Comparison of ENCODE assay signal across 15 cellular contexts in the genomic region with DNA sequence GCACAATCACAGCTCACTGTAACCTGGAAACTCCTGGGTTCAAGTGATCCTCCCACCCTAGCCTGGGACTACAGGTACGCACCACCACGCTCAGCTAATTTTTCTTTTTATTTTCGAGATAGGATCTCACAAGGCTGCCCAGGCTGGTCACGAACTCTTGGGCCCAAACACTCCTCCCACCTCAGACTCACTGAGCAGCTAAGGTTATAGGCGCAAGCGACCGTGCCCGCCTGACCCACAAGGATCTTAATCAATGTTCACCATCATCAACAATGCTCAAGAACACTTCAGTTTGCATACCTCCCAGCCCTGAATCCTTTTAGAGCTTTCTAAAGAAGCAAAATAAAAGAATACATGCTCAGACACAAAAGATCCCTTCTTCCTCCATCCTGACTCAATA. TPM values are rescaled to one million over a fixed set of nuclear protein-coding genes. Genes with fewer than 3 reads are reported as not detected.
A peak's percentile ranks its signal among the peaks of the same experiment; 100 is the strongest.
DNase-seq lines count a peak whose midpoint lies in the region; ATAC-seq and TF ChIP-seq lines count a peak whose summit lies in the region.
"Had no signal": no experiment of that assay in that cellular context is flagged by ENCODE, and none has a peak within 500 bp of the region (broad histone marks: within the 10 kb centered on the region; RNA-seq: fewer than 3 reads in every experiment).

No MANE protein-coding gene starts in this region.

- H3K9me3 Mint-ChIP-seq in Caco-2 (ENCODE audit: unreplicated experiment) (no peaks in the 10 kb centered on the region), HFFc6 (no peaks in the 10 kb centered on the region), endodermal cell (no peaks in the 10 kb centered on the region)

- TF ChIP-seq CTCF in Caco-2 (IDR thresholded peaks at IDR 0.05; ENCODE audit: insufficient read depth in 1 of 2, low read depth in 1 of 2, low read length in 1 of 2, severe bottlenecking in 1 of 2, unreplicated experiment in 1 of 2) (no peak), HFFc6 (IDR thresholded peaks at IDR 0.05) (no peak), endodermal cell (conservative IDR thresholded peaks at IDR 0.05) (no peak), osteoblast (IDR thresholded peaks at IDR 0.05; ENCODE audit: extremely low read depth, low read depth, low read length) (no peak)

- no peaks in the 10 kb centered on the region; the same call in none of the 2 replicates for H3K36me3 ChIP-seq in Caco-2 (ENCODE audit: control insufficient read depth, insufficient read depth, low read length)
- H3K36me3 ChIP-seq in endodermal cell (ENCODE audit: control insufficient read depth, insufficient read depth, low read length) = peaks cover 66% of the 10 kb centered on the region
- peaks cover 29% of the 10 kb centered on the region for H3K36me3 ChIP-seq in osteoblast (ENCODE audit: insufficient read depth, low read length)

- H3K9ac ChIP-seq in endodermal cell (ENCODE audit: extremely low read depth, low read length, poor library complexity, severe bottlenecking) = no peak overlapping the region

- peaks cover 80% of the 10 kb centered on the region for H4K20me1 ChIP-seq in osteoblast (ENCODE audit: insufficient read depth, low read length)

- WGBS in endodermal cell (ENCODE audit: insufficient coverage in 1 of 2, insufficient read length in 1 of 2), 2 experiments = 94 to 98% methylated on average over 5 to 8 of the region's 8 CpGs

- H3K27me3 ChIP-seq in Caco-2 (replicated peaks; ENCODE audit: control insufficient read depth, insufficient read depth, low read length) = no peaks in the 10 kb centered on the region
- no peaks in the 10 kb centered on the region for H3K27me3 ChIP-seq in endodermal cell (ENCODE audit: control insufficient read depth, insufficient read depth, low read length, poor library complexity, severe bottlenecking)
- no peaks in the 10 kb centered on the region for H3K27me3 ChIP-seq in osteoblast (ENCODE audit: insufficient read depth, low read length)
- H3K27me3 ChIP-seq: BE2C had no signal

- H3K9me3 ChIP-seq in Caco-2 (no peaks in the 10 kb centered on the region), endodermal cell (ENCODE audit: control insufficient read depth, low read length) (no peaks in the 10 kb centered on the region), osteoblast (ENCODE audit: low read depth, low read length) (no peaks in the 10 kb centered on the region)
- H3K9me3 ChIP-seq: BE2C had no signal

- no peak overlapping the region for H3K27ac ChIP-seq in endodermal cell (ENCODE audit: low read depth, low read length)
- peak overlapping the region; percentile 9 for H3K27ac ChIP-seq in osteoblast (ENCODE audit: low read depth, low read length)

- CTCF ChIA-PET in Caco-2 (lab: Charles Lee) = no interaction called here

- no peaks in the 10 kb centered on the region for H3K27me3 Mint-ChIP-seq in Caco-2 (ENCODE audit: insufficient read depth, unreplicated experiment)
- no peaks in the 10 kb centered on the region for H3K27me3 Mint-ChIP-seq in HFFc6 (ENCODE audit: insufficient read depth)
- H3K27me3 Mint-ChIP-seq in endodermal cell (ENCODE audit: insufficient read depth) = no peaks in the 10 kb centered on the region

- H3K4me2 ChIP-seq in osteoblast (ENCODE audit: insufficient read depth, low read length) = no peak overlapping the region

- peaks cover 39% of the 10 kb centered on the region for H3K4me1 Mint-ChIP-seq in Caco-2 (ENCODE audit: low read depth, unreplicated experiment)
- H3K4me1 Mint-ChIP-seq in HFFc6 (ENCODE audit: low read depth) = peaks cover 34% of the 10 kb centered on the region
- H3K4me1 Mint-ChIP-seq in endodermal cell = peaks cover 22% of the 10 kb centered on the region

- H3K4me1 ChIP-seq in Caco-2 (peaks cover 41% of the 10 kb centered on the region), endodermal cell (ENCODE audit: control insufficient read depth, insufficient read depth, low read length) (no peaks in the 10 kb centered on the region), osteoblast (ENCODE audit: insufficient read depth, low read length) (no peaks in the 10 kb centered on the region)
- H3K4me1 ChIP-seq: BE2C had no signal

- DNase-seq in Caco-2 = no peak
- no peak for DNase-seq in HFFc6
- no peak for DNase-seq in endodermal cell
- DNase-seq in osteoblast (ENCODE audit: insufficient read length, low spot score, missing footprints) = no peak
- DNase-seq in NCI-H82 treated with DMSO at 0.1 percent for 48 hours (lab: John Stamatoyannopoulos, UW; ENCODE audit: unreplicated experiment) = no peak
- no peak for DNase-seq in activated naive CD4-positive, alpha-beta T cell treated with Interleukin-2 at 50 U/mL for 16 hours
- DNase-seq: BE2C, HCEC 1CT, NCI-H1092, NCI-H446, NCI-H748 treated with DMSO at 0.1 percent for 48 hours, SHP77 had no signal

- H3K27ac Mint-ChIP-seq in Caco-2 (ENCODE audit: unreplicated experiment) (peak overlapping the region; percentile 75), HFFc6 (peak overlapping the region; percentile 16; the same call in 1 of the 2 replicates), endodermal cell (peak overlapping the region; percentile 59)

- no peak overlapping the region for H2AFZ ChIP-seq in osteoblast (ENCODE audit: low read length)

- no TSS peak for BruUV-seq in Caco-2 (replicated peaks; lab: Mats Ljungman, UMichigan)

- ATAC-seq in HG03139 (IDR thresholded peaks at IDR 0.05; ENCODE audit: unreplicated experiment) = no peak
- ATAC-seq: K562, Panc1 had no signal

- intact Hi-C loops in Caco-2 (cut with micrococcal nuclease; ENCODE audit: unreplicated experiment) = no loop called here

- H3K79me2 ChIP-seq in osteoblast (ENCODE audit: insufficient read depth, low read length) = peaks cover 98% of the 10 kb centered on the region

- POLR2A ChIA-PET in Caco-2 (lab: Charles Lee) = interaction anchor here (3.4 kb wide), 1 partner anchor 13 kb away, joined by 36 read pairs; a partner anchor contains a TSS

- peaks cover 93% of the 10 kb centered on the region for H3K36me3 Mint-ChIP-seq in Caco-2 (ENCODE audit: insufficient read depth, unreplicated experiment)
- H3K36me3 Mint-ChIP-seq in HFFc6 (ENCODE audit: low read depth) = peaks cover 42% of the 10 kb centered on the region
- peaks cover 45% of the 10 kb centered on the region for H3K36me3 Mint-ChIP-seq in endodermal cell (ENCODE audit: low read depth)

- peak overlapping the region; percentile 11 for H3K4me3 Mint-ChIP-seq in Caco-2 (ENCODE audit: unreplicated experiment)
- H3K4me3 Mint-ChIP-seq in HFFc6 = no peak overlapping the region
- H3K4me3 Mint-ChIP-seq in endodermal cell = no peak overlapping the region

- no peak overlapping the region for H3K4me3 ChIP-seq in Caco-2 (ENCODE audit: low read depth, low read length)
- no peak overlapping the region for H3K4me3 ChIP-seq in endodermal cell (ENCODE audit: low read length)
- no peak overlapping the region for H3K4me3 ChIP-seq in osteoblast (ENCODE audit: insufficient read depth, low read length)
- H3K4me3 ChIP-seq: K562 had no signal

RNA-seq across cellular contexts. Expression of a gene that starts 13.2 kb away (rescaled TPM):
- total RNA-seq in Caco-2 (2022) (179 and 184 TPM in 2 replicates), endodermal cell (100 to 1,000 TPM; 106 to 109 TPM), osteoblast (113 and 116 TPM in 2 replicates)
- 100 to 1,000 TPM; 133 to 153 (median 148) TPM for total RNA-seq in HFFc6 (2021; fragmentation: NEBNext Ultra II Directional; extraction: Animal tissue kit (Norgen Biotek cat#: 25700))
- 87.7 TPM for polyA plus RNA-seq in endodermal cell (2013, experiment 1 of 2)
- 88.3 TPM for polyA plus RNA-seq in endodermal cell (2013, experiment 2 of 2)

RNA-seq across cellular contexts. Expression of a gene that starts 45.4 kb away (rescaled TPM):
- 533 and 537 TPM in 2 replicates for total RNA-seq in Caco-2 (2022)
- 100 to 1,000 TPM; 193 to 236 (median 210) TPM for total RNA-seq in HFFc6 (2021; fragmentation: NEBNext Ultra II Directional; extraction: Animal tissue kit (Norgen Biotek cat#: 25700))
- 100 to 1,000 TPM; 201 to 212 TPM for total RNA-seq in endodermal cell
- polyA plus RNA-seq in endodermal cell (2013, experiment 1 of 2) = 141 TPM
- polyA plus RNA-seq in endodermal cell (2013, experiment 2 of 2) = 120 TPM
- total RNA-seq in osteoblast = 499 and 624 TPM in 2 replicates

Comparison
In these comparisons a context has a peak if more than half of its experiments do, and no peak if none do; other contexts are left out.
1. H3K27ac Mint-ChIP-seq: peak in every context shown above with its lines; median percentile 75 in Caco-2; 59 in endodermal cell; 16 in HFFc6.